Comparison of ENCODE assay signal across 17 cellular contexts in the genomic region with DNA sequence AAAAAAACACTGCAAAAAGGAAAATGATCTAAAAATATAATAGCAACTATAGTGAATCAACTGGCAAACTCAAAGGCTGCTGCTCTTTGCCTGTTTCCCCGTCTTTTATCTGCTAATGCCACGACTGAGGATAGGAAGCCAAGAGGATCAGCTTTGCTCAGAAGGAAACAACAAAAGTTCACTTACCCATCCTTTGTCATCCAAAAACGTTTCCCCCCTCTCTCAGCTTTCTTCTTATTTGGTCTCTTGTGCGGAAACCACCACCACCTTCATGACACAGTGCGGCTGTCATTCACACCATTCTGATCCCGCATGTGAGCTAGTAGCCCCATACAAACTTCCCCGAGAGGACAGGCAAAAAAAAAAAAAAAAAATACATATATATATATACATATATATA. TPM values are rescaled to one million over a fixed set of nuclear protein-coding genes. Genes with fewer than 3 reads are reported as not detected.
A peak's percentile ranks its signal among the peaks of the same experiment; 100 is the strongest.
DNase-seq lines count a peak whose midpoint lies in the region; ATAC-seq lines count a peak whose summit lies in the region.
"Had no signal": no experiment of that assay in that cellular context is flagged by ENCODE, and none has a peak within 500 bp of the region (broad histone marks: within the 10 kb centered on the region; RNA-seq: fewer than 3 reads in every experiment).

No MANE protein-coding gene starts in this region.

- H3K14ac ChIP-seq in neuronal stem cell (ENCODE audit: low read length) = no peak overlapping the region

- H3K27ac ChIP-seq in HUES48 (ENCODE audit: low read depth, low read length) = peak overlapping the region; percentile 96
- H3K27ac ChIP-seq in caudate nucleus (ENCODE audit: low read depth, low read length) = peak overlapping the region; percentile 24
- peak overlapping the region; percentile 96 for H3K27ac ChIP-seq in neuronal stem cell (replicated peaks; ENCODE audit: low read length)
- H3K27ac ChIP-seq: left lung, pancreas, stomach, upper lobe of right lung had no signal

- H3K27me3 ChIP-seq in HUES48 (ENCODE audit: control insufficient read depth, insufficient read depth, low read length) (no peaks in the 10 kb centered on the region), neuronal stem cell (ENCODE audit: control insufficient read depth in 3 of 3, insufficient read depth in 3 of 3, low read depth in 1 of 3, low read length in 3 of 3) (no peaks in the 10 kb centered on the region)
- H3K27me3 ChIP-seq: left lung, upper lobe of right lung had no signal

- peaks cover 66% of the 10 kb centered on the region for H3K4me1 ChIP-seq in HUES48 (ENCODE audit: control insufficient read depth, insufficient read depth, low read length)
- H3K4me1 ChIP-seq in neuronal stem cell (ENCODE audit: control insufficient read depth in 2 of 2, insufficient read depth in 1 of 2, low read depth in 1 of 2, low read length in 2 of 2) = peaks cover 3 to 8% of the 10 kb centered on the region in 2 donors
- H3K4me1 ChIP-seq: left lung, pancreas, upper lobe of right lung had no signal

- no peak overlapping the region for H3K4ac ChIP-seq in neuronal stem cell (ENCODE audit: low read length)

- H4K8ac ChIP-seq in neuronal stem cell (ENCODE audit: low read depth, low read length) = no peak overlapping the region

- WGBS in neuronal stem cell (ENCODE audit: extremely low coverage in 2 of 2, insufficient read length in 2 of 2, insufficient replicate concordance in 1 of 2), 2 donors = no CpG with 5 or more reads among the region's 7 CpGs

- no peak overlapping the region for H2BK12ac ChIP-seq in neuronal stem cell (ENCODE audit: low read length)

- peak overlapping the region; percentile 76 for H2AFZ ChIP-seq in neuronal stem cell (ENCODE audit: low read length)

- H3K4me3 ChIP-seq in HUES48 (ENCODE audit: low read depth, low read length) (peak overlapping the region; percentile 59), neuronal stem cell (ENCODE audit: low read length in 2 of 2) (peak overlapping the region in 1 of 2 donors; percentile 16)
- H3K4me3 ChIP-seq: left lung, pancreas, stomach, upper lobe of right lung had no signal

- H2BK5ac ChIP-seq in neuronal stem cell (ENCODE audit: low read length) = no peak overlapping the region

- no peak overlapping the region for H4K91ac ChIP-seq in neuronal stem cell (ENCODE audit: low read depth, low read length, poor library complexity)

- no peak overlapping the region for H2AK5ac ChIP-seq in neuronal stem cell (ENCODE audit: low read depth, low read length)

- no peaks in the 10 kb centered on the region for H3K79me1 ChIP-seq in neuronal stem cell (ENCODE audit: low read depth, low read length)

- H3K36me3 ChIP-seq in HUES48 (ENCODE audit: control insufficient read depth, insufficient read depth, low read length) (no peaks in the 10 kb centered on the region), neuronal stem cell (replicated peaks in 1 of 2; ENCODE audit: control insufficient read depth in 2 of 2, insufficient read depth in 2 of 2, low read length in 2 of 2) (no peaks in the 10 kb centered on the region)
- H3K36me3 ChIP-seq: left lung, pancreas, stomach, upper lobe of right lung had no signal

- H2BK15ac ChIP-seq in neuronal stem cell (ENCODE audit: low read length) = no peak overlapping the region

- peak overlapping the region; percentile 59 for H3K4me2 ChIP-seq in neuronal stem cell (ENCODE audit: insufficient read depth, low read length, poor library complexity, severe bottlenecking)

- no peak overlapping the region for H2BK120ac ChIP-seq in neuronal stem cell (ENCODE audit: low read depth, low read length)

- no peak for ATAC-seq in GM18861 (IDR thresholded peaks at IDR 0.05; ENCODE audit: unreplicated experiment)
- ATAC-seq: activated CD8-positive, alpha-beta T cell treated with anti-CD3 and anti-CD28 coated beads, Interleukin-2, amount 10 ng/mL, durations not matched to agents 7 days and 5 days; CD8-positive, alpha-beta T cell; left lung; T-helper 17 cell; upper lobe of right lung had no signal

- H3K18ac ChIP-seq in neuronal stem cell (ENCODE audit: low read length) = no peak overlapping the region

- DNase-seq in caudate nucleus (lab: John Stamatoyannopoulos, UW) (peak in 4 of 61 donors; percentile 7 to 43 (median 34)), iPS DF 4.7 (ENCODE audit: extremely low read depth, low spot score) (peak; percentile 66), neuronal stem cell (ENCODE audit: low spot score) (peak; percentile 50), NCI-H446 (lab: John Stamatoyannopoulos, UW) (no peak)
- DNase-seq in NK-92 treated with Interleukin-12 subunit alpha and Interleukin-12 subunit beta, amount 100 ng/mL, for 24 hours (lab: John Stamatoyannopoulos, UW) = no peak
- DNase-seq: activated CD8-positive, alpha-beta T cell treated with anti-CD3 and anti-CD28 coated beads, Interleukin-2, amount 10 ng/mL, durations not matched to agents 7 days and 5 days; CD8-positive, alpha-beta T cell; left lung; MM.1S; NCI-H226; pancreas; stimulated activated CD4-positive, alpha-beta T cell treated with anti-CD3 and anti-CD28 coated beads, Interleukin-2, amount 100 ng/mL, for 48 hours; stomach; T-helper 17 cell; upper lobe of right lung had no signal

- H3K23ac ChIP-seq in neuronal stem cell (ENCODE audit: low read depth, low read length, poor library complexity) = no peak overlapping the region

- H3K9me3 ChIP-seq in HUES48 (ENCODE audit: control insufficient read depth, insufficient read depth, low read length) (no peaks in the 10 kb centered on the region), neuronal stem cell (replicated peaks in 1 of 2; ENCODE audit: control insufficient read depth in 2 of 2, insufficient read depth in 1 of 2, low read depth in 1 of 2, low read length in 2 of 2) (no peaks in the 10 kb centered on the region)
- H3K9me3 ChIP-seq: left lung, pancreas, stomach, upper lobe of right lung had no signal

- H3K9ac ChIP-seq in HUES48 (ENCODE audit: low read depth, low read length) (peak overlapping the region; percentile 83), neuronal stem cell (ENCODE audit: low read depth, low read length, poor library complexity) (no peak overlapping the region)

RNA-seq across cellular contexts. Expression of a gene that starts 0.7 kb away (rescaled TPM):
- 3.4 TPM for polyA plus RNA-seq in neuronal stem cell (2013, experiment 1 of 2)
- polyA plus RNA-seq in neuronal stem cell (2013, experiment 2 of 2) = 3.6 TPM

Comparison
In these comparisons a context has a peak if more than half of its experiments do, and no peak if none do; other contexts are left out.
1. H3K27ac ChIP-seq: peak in every context shown above with its lines; median percentile 96 in HUES48; 96 in neuronal stem cell; 24 in caudate nucleus.
2. DNase-seq: peak in iPS DF 4.7 (single experiment) and neuronal stem cell (single experiment); none in NCI-H446 (0 of 2) and NK-92 treated with Interleukin-12 subunit alpha and Interleukin-12 subunit beta, amount 100 ng/mL, for 24 hours (single experiment).